26 cellular contexts compared by ENCODE assay signal in the genomic region with DNA sequence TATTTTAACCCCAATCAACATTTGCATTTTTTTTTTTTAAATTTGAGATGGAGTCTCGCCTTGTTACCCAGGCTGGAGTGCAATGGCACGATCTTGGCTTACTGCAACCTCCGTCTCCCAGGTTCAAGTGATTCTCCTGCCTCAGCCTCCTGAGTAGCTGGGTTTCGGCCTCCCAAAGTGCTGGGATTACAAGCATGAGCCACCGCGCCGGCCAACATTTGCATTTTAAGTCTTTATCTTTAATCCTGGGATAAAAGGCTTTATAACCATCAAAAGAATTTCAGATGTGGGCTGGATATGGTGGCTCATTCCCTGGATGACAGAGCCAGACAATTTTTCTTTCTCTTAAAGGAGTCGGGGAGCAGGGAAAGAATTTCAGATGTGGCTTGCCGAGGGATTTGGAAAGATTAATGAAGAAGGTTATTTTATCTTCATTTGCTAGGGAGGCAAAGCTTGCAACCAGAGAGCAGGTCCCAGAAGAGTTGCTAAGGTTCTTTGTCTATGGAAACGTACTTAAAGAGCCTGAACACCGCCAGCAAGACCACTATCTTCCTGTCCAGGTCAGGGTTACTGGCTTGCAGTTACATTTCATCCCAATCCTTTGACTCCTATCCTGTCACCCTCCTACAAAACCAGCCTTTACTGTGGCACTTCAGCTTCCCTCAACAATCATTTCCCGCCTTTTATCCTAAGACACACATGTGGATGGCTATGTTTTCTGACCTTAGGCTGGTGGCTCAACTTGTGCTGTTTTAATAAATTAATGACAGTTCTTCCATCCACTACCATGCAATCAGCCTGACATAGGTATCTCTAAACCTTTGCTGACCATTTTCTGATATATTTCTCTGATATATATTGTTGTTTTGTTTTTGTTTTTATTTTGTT.
"Had no signal": no experiment of that assay in that cellular context is flagged by ENCODE, and none has a peak within 500 bp of the region (broad histone marks: within the 10 kb centered on the region; RNA-seq: fewer than 3 reads in every experiment).

No MANE protein-coding gene starts in this region.

- H3K27me3 ChIP-seq: dorsolateral prefrontal cortex, neutrophil, pancreas, right lobe of liver, spleen, testis, upper lobe of right lung had no signal

- H3K4me1 ChIP-seq: upper lobe of right lung had no signal

- H3K27me3 Mint-ChIP-seq: activated B cell treated with CpG ODN at 0.5 μM for 24 hours; activated naive CD8-positive, alpha-beta T cell treated with anti-CD3 and anti-CD28 coated beads for 36 hours; activated T-helper 17 cell treated with anti-CD3 and anti-CD28 coated beads, Interleukin-2, amount 50 U/mL, for 72 hours; naive B cell; stimulated activated memory B cell treated with anti-CD40 and anti-IgM and Interleukin-4, amounts not matched to agents 10 μg/mL and 1 μg/mL and 100 μg/mL, for 72 hours; T-cell had no signal

- H3K27ac Mint-ChIP-seq: activated B cell treated with CpG ODN at 0.5 μM for 24 hours; activated CD4-positive, alpha-beta memory T cell treated with anti-CD3 and anti-CD28 coated beads, Interleukin-2, amount 10 ng/mL, durations not matched to agents 7 days and 5 days; activated CD8-positive, alpha-beta memory T cell treated with anti-CD3 and anti-CD28 coated beads, Interleukin-2, amount 10 ng/mL, durations not matched to agents 7 days and 5 days; activated naive CD8-positive, alpha-beta T cell treated with anti-CD3 and anti-CD28 coated beads for 36 hours; activated T-helper 17 cell treated with anti-CD3 and anti-CD28 coated beads, Interleukin-2, amount 50 U/mL, for 72 hours; naive B cell; stimulated activated memory B cell treated with anti-CD40 and anti-IgM and Interleukin-4, amounts not matched to agents 10 μg/mL and 1 μg/mL and 100 μg/mL, for 72 hours; T-cell had no signal

- H3K36me3 ChIP-seq: neutrophil, pancreas, right lobe of liver, spleen, upper lobe of right lung had no signal

- DNase-seq: activated B cell treated with CpG ODN at 0.5 μM for 24 hours; activated CD4-positive, alpha-beta memory T cell treated with anti-CD3 and anti-CD28 coated beads, Interleukin-2, amount 10 ng/mL, durations not matched to agents 7 days and 5 days; activated CD4-positive, alpha-beta T cell treated with anti-CD3 and anti-CD28 coated beads for 48 hours; activated CD8-positive, alpha-beta memory T cell treated with anti-CD3 and anti-CD28 coated beads, Interleukin-2, amount 10 ng/mL, durations not matched to agents 7 days and 5 days; activated naive CD4-positive, alpha-beta T cell; activated naive CD8-positive, alpha-beta T cell treated with anti-CD3 and anti-CD28 coated beads for 36 hours; amygdala; caudate nucleus; dorsolateral prefrontal cortex; foreskin fibroblast; hypothalamus; left ventricle myocardium superior; mucosa of descending colon; naive B cell; pancreas; right lobe of liver; spleen; stimulated activated CD4-positive, alpha-beta T cell treated with anti-CD3 and anti-CD28 coated beads, Interleukin-4, amount 100 ng/mL, for 4 hours; T-cell; testis; upper lobe of right lung had no signal

- H3K9me3 ChIP-seq: mucosa of descending colon, neutrophil, pancreas, right lobe of liver, spleen, testis, upper lobe of right lung had no signal

- H3K4me3 Mint-ChIP-seq: activated B cell treated with CpG ODN at 0.5 μM for 24 hours; activated CD4-positive, alpha-beta memory T cell treated with anti-CD3 and anti-CD28 coated beads, Interleukin-2, amount 10 ng/mL, durations not matched to agents 7 days and 5 days; activated CD8-positive, alpha-beta memory T cell treated with anti-CD3 and anti-CD28 coated beads, Interleukin-2, amount 10 ng/mL, durations not matched to agents 7 days and 5 days; activated naive CD8-positive, alpha-beta T cell treated with anti-CD3 and anti-CD28 coated beads for 36 hours; activated T-helper 17 cell treated with anti-CD3 and anti-CD28 coated beads, Interleukin-2, amount 50 U/mL, for 72 hours; stimulated activated memory B cell treated with anti-CD40 and anti-IgM and Interleukin-4, amounts not matched to agents 10 μg/mL and 1 μg/mL and 100 μg/mL, for 72 hours; T-cell had no signal

- H3K36me3 Mint-ChIP-seq: activated CD8-positive, alpha-beta memory T cell treated with anti-CD3 and anti-CD28 coated beads, Interleukin-2, amount 10 ng/mL, durations not matched to agents 7 days and 5 days; activated naive CD8-positive, alpha-beta T cell treated with anti-CD3 and anti-CD28 coated beads for 36 hours; brain; naive B cell; stimulated activated memory B cell treated with anti-CD40 and anti-IgM and Interleukin-4, amounts not matched to agents 10 μg/mL and 1 μg/mL and 100 μg/mL, for 72 hours; T-cell had no signal

- ATAC-seq: activated CD8-positive, alpha-beta memory T cell treated with anti-CD3 and anti-CD28 coated beads, Interleukin-2, amount 10 ng/mL, durations not matched to agents 7 days and 5 days; activated T-helper 17 cell treated with anti-CD3 and anti-CD28 coated beads, Interleukin-2, amount 50 U/mL, for 72 hours; left ventricle myocardium superior; mucosa of descending colon; pancreas; right lobe of liver; stimulated activated memory B cell treated with anti-CD40 and anti-IgM and Interleukin-4, amounts not matched to agents 10 μg/mL and 1 μg/mL and 100 μg/mL, for 72 hours; T-cell; upper lobe of right lung had no signal

- H3K4me1 Mint-ChIP-seq: activated T-helper 17 cell treated with anti-CD3 and anti-CD28 coated beads, Interleukin-2, amount 50 U/mL, for 72 hours had no signal

- H3K27ac ChIP-seq: neutrophil, pancreas, right lobe of liver, spleen, testis, upper lobe of right lung had no signal

- FAIRE-seq: colon, pancreas had no signal

- H3K4me3 ChIP-seq: dorsolateral prefrontal cortex, mucosa of descending colon, pancreas, right lobe of liver, spleen, testis, upper lobe of right lung had no signal

- H3K9me3 Mint-ChIP-seq: activated B cell treated with CpG ODN at 0.5 μM for 24 hours; activated CD4-positive, alpha-beta memory T cell treated with anti-CD3 and anti-CD28 coated beads, Interleukin-2, amount 10 ng/mL, durations not matched to agents 7 days and 5 days; activated naive CD8-positive, alpha-beta T cell treated with anti-CD3 and anti-CD28 coated beads for 36 hours; activated T-helper 17 cell treated with anti-CD3 and anti-CD28 coated beads, Interleukin-2, amount 50 U/mL, for 72 hours; naive B cell; stimulated activated memory B cell treated with anti-CD40 and anti-IgM and Interleukin-4, amounts not matched to agents 10 μg/mL and 1 μg/mL and 100 μg/mL, for 72 hours; T-cell had no signal
